Comparison of ENCODE assay signal across 25 cellular contexts in the genomic region with DNA sequence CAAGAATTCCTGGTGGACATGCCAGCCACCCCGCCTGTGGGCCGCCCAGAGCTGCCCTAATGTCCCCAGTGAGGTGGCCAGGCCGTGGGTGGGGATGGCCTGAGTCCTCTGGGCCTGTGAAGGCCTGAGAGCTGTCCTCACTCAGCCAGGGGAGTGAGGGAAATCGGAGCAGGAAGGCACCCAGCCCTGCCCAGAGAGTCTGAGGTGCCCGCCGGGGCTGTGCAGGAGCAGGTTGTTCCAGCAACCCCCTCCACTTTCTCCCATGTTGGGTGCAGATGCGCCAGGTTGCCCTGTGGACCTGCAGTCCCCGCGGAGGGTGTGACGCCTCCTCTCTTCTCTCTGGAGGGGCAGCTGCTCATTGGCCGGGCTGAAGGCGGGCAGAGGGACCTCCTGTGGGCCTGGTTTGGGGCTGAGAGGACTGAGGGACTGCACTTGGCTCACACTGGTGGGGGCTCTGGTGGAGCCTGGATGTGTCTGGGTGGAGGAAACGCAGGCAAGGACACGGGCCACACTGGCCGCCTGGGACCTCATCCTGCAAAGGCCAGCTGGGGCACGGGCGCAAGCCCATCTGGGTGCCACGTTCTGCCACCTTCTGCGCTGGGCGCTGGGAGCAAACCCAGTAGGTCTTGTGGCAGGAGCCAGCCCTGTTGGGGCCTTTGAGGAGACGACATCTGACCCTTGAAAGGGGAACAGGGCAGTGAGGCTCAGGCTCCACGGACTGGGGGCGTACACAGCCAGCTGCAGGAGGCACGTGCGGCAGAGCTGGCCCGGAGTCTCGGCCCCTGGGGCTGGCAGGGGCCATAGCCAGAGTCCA. TPM values are rescaled to one million over a fixed set of nuclear protein-coding genes. Genes with fewer than 3 reads are reported as not detected.
A peak's percentile ranks its signal among the peaks of the same experiment; 100 is the strongest.
DNase-seq lines count a peak whose midpoint lies in the region; ATAC-seq and TF ChIP-seq lines count a peak whose summit lies in the region.
"Had no signal": no experiment of that assay in that cellular context is flagged by ENCODE, and none has a peak within 500 bp of the region (broad histone marks: within the 10 kb centered on the region; RNA-seq: fewer than 3 reads in every experiment).

No MANE protein-coding gene starts in this region.

- H3K27ac ChIP-seq in BLaER1 (no peak overlapping the region), right cardiac atrium (ENCODE audit: low read length) (no peak overlapping the region), osteoblast (ENCODE audit: low read depth, low read length) (no peak overlapping the region)
- H3K27ac ChIP-seq: PC-9 had no signal

- DNase-seq in H7 (peak; percentile 72), right cardiac atrium (peak; percentile 4 to 51 (median 34)), osteoblast (ENCODE audit: insufficient read length, low spot score, missing footprints) (peak; percentile 80), BE2C (no peak)
- DNase-seq in stimulated activated naive CD8-positive, alpha-beta T cell treated with anti-CD3 and anti-CD28 coated beads, Interleukin-15, amount 100 ng/mL, for 72 hours: no peak
- DNase-seq: Calu3; DMS153; DND-41; HFFc6; KG1; MG63; NCI-H1105 treated with DMSO at 0.1 percent for 48 hours; NCI-H1930; NCI-H2107; NCI-H446 treated with DMSO at 0.1 percent for 48 hours; NCI-H526; NCI-H82; NK-92 treated with Interleukin-12 subunit alpha and Interleukin-12 subunit beta, amount 100 ng/mL, for 24 hours; PC-9; SHP77 had no signal

- ATAC-seq in right cardiac atrium (no peak), GM21367 (IDR thresholded peaks at IDR 0.05; ENCODE audit: unreplicated experiment) (no peak)
- ATAC-seq in stimulated activated naive CD8-positive, alpha-beta T cell treated with anti-CD3 and anti-CD28 coated beads, Interleukin-15, amount 100 ng/mL, for 72 hours: no peak

- peaks cover 64% of the 10 kb centered on the region for H3K4me1 ChIP-seq in BLaER1
- peaks cover 2% of the 10 kb centered on the region for H3K4me1 ChIP-seq in right cardiac atrium (ENCODE audit: control insufficient read depth, insufficient read depth, low read length)
- no peaks in the 10 kb centered on the region for H3K4me1 ChIP-seq in osteoblast (ENCODE audit: insufficient read depth, low read length)
- H3K4me1 ChIP-seq in BE2C: no peaks in the 10 kb centered on the region
- H3K4me1 ChIP-seq: HAP-1 had no signal

- H3K4me3 Mint-ChIP-seq in stimulated activated naive CD8-positive, alpha-beta T cell treated with anti-CD3 and anti-CD28 coated beads, Interleukin-15, amount 100 ng/mL, for 72 hours: no peak overlapping the region
- H3K4me3 Mint-ChIP-seq: HFFc6 had no signal

- H3K79me2 ChIP-seq in osteoblast (ENCODE audit: insufficient read depth, low read length): no peaks in the 10 kb centered on the region

- peak overlapping the region; percentile 24; the same call in 1 of the 2 replicates for H3K9ac ChIP-seq in BLaER1

- H3K36me3 ChIP-seq in BLaER1 (no peaks in the 10 kb centered on the region), H7 (replicated peaks; ENCODE audit: control insufficient read depth, insufficient read depth, low read length) (no peaks in the 10 kb centered on the region), osteoblast (ENCODE audit: insufficient read depth, low read length) (no peaks in the 10 kb centered on the region), BE2C (no peaks in the 10 kb centered on the region)
- H3K36me3 ChIP-seq: HAP-1, MG63 had no signal

- WGBS in right cardiac atrium: 84% methylated on average over 27 of the region's 27 CpGs

- no peaks in the 10 kb centered on the region for H3K9me3 Mint-ChIP-seq in stimulated activated naive CD8-positive, alpha-beta T cell treated with anti-CD3 and anti-CD28 coated beads, Interleukin-15, amount 100 ng/mL, for 72 hours
- H3K9me3 Mint-ChIP-seq: HFFc6 had no signal

- no peaks in the 10 kb centered on the region for H4K20me1 ChIP-seq in BLaER1
- no peaks in the 10 kb centered on the region for H4K20me1 ChIP-seq in osteoblast (ENCODE audit: insufficient read depth, low read length)

- H3K27me3 Mint-ChIP-seq in stimulated activated naive CD8-positive, alpha-beta T cell treated with anti-CD3 and anti-CD28 coated beads, Interleukin-15, amount 100 ng/mL, for 72 hours: peaks cover 31% of the 10 kb centered on the region

- TF ChIP-seq CTCF in osteoblast (IDR thresholded peaks at IDR 0.05; ENCODE audit: extremely low read depth, low read depth, low read length) (no peak), BE2C (IDR thresholded peaks at IDR 0.05; ENCODE audit: low read depth, low read length) (no peak)

- H3K9me3 ChIP-seq in BLaER1: no peaks in the 10 kb centered on the region
- no peaks in the 10 kb centered on the region for H3K9me3 ChIP-seq in right cardiac atrium (ENCODE audit: control insufficient read depth, low read length)
- no peaks in the 10 kb centered on the region for H3K9me3 ChIP-seq in osteoblast (ENCODE audit: low read depth, low read length)
- no peaks in the 10 kb centered on the region for H3K9me3 ChIP-seq in BE2C
- H3K9me3 ChIP-seq: HAP-1, MG63 had no signal

- H3K27me3 ChIP-seq in BLaER1 (peaks cover 29% of the 10 kb centered on the region), H7 (ENCODE audit: control insufficient read depth, insufficient read depth, low read length) (no peaks in the 10 kb centered on the region; the same call in 1 of the 2 replicates), right cardiac atrium (ENCODE audit: control insufficient read depth, insufficient read depth) (no peaks in the 10 kb centered on the region), osteoblast (ENCODE audit: insufficient read depth, low read length) (peaks cover 6% of the 10 kb centered on the region), BE2C (no peaks in the 10 kb centered on the region)
- H3K27me3 ChIP-seq: MG63 had no signal

- H3K4me2 ChIP-seq in BLaER1 (peak overlapping the region; percentile 74), osteoblast (ENCODE audit: insufficient read depth, low read length) (no peak overlapping the region)
- H3K4me2 ChIP-seq: PC-9 had no signal

- no peak overlapping the region for H3K4me3 ChIP-seq in BLaER1
- no peak overlapping the region for H3K4me3 ChIP-seq in H7 (ENCODE audit: insufficient read depth, low read depth, low read length)
- H3K4me3 ChIP-seq in right cardiac atrium (ENCODE audit: low read length): no peak overlapping the region
- H3K4me3 ChIP-seq in osteoblast (ENCODE audit: insufficient read depth, low read length): no peak overlapping the region
- no peak overlapping the region for H3K4me3 ChIP-seq in BE2C (ENCODE audit: low read depth, low read length)
- H3K4me3 ChIP-seq: HAP-1, MG63, PC-9 had no signal

- H3K4me1 Mint-ChIP-seq in stimulated activated naive CD8-positive, alpha-beta T cell treated with anti-CD3 and anti-CD28 coated beads, Interleukin-15, amount 100 ng/mL, for 72 hours: peaks cover 6% of the 10 kb centered on the region

- H2AFZ ChIP-seq in osteoblast (ENCODE audit: low read length): no peak overlapping the region
- H2AFZ ChIP-seq: PC-9 had no signal

- H3K27ac Mint-ChIP-seq in stimulated activated naive CD8-positive, alpha-beta T cell treated with anti-CD3 and anti-CD28 coated beads, Interleukin-15, amount 100 ng/mL, for 72 hours: no peak overlapping the region
- H3K27ac Mint-ChIP-seq: HFFc6 had no signal

- intact Hi-C loops in right cardiac atrium (cut with DNase I): no loop called here

RNA-seq across cellular contexts. Expression of gene DOK7, which starts 14.0 kb away (rescaled TPM):
- total RNA-seq in H7 (2014; rRNA removed; shearing (Covaris generic)): 0.22 and 0.73 TPM in 2 replicates
- 10 to 100 TPM; 28.9 to 40.0 (median 34.5) TPM for total RNA-seq in right cardiac atrium
- polyA plus RNA-seq in right cardiac atrium: 36.3 TPM
- total RNA-seq in osteoblast: not detected in 2 replicates
- polyA plus RNA-seq in BE2C (2012; ENCODE audit: insufficient read depth, insufficient read length, low read depth): 0.83 TPM
- total RNA-seq: A673, HFFc6, RPMI7951 had no signal

RNA-seq across cellular contexts. Expression of gene HGFAC, which starts 35.4 kb away (rescaled TPM):
- 0.03 and 1.1 TPM in 2 replicates for total RNA-seq in H7 (2014; rRNA removed; shearing (Covaris generic))
- total RNA-seq in right cardiac atrium (under 1 TPM in 3 of 4 donors, not detected in 1; 0.31 to 0.62 (median 0.31) TPM), osteoblast (not detected in 2 replicates)
- polyA plus RNA-seq in right cardiac atrium: 0.14 TPM
- polyA plus RNA-seq in BE2C (2012; ENCODE audit: insufficient read depth, insufficient read length, low read depth): not detected
- total RNA-seq: Calu3, RPMI7951 had no signal

RNA-seq across cellular contexts. Expression of gene LRPAP1, which starts 55.1 kb away (rescaled TPM):
- total RNA-seq in H7 (2014; rRNA removed; shearing (Covaris generic)): 57.9 and 101 TPM in 2 replicates
- total RNA-seq in right cardiac atrium (100 to 1,000 TPM; 297 to 325 (median 309) TPM), osteoblast (79.3 and 82.9 TPM in 2 replicates)
- polyA plus RNA-seq in right cardiac atrium: 207 TPM
- 74.0 TPM for polyA plus RNA-seq in BE2C (2012; ENCODE audit: insufficient read depth, insufficient read length, low read depth)

Comparison
In these comparisons a context has a peak if more than half of its experiments do, and no peak if none do; other contexts are left out.
1. DNase-seq: peak in H7 (single experiment), right cardiac atrium (3 of 3) and osteoblast (single experiment); none in BE2C (single experiment) and stimulated activated naive CD8-positive, alpha-beta T cell treated with anti-CD3 and anti-CD28 coated beads, Interleukin-15, amount 100 ng/mL, for 72 hours (0 of 2).
2. RNA of gene DOK7, which starts 14.0 kb away (total RNA-seq): 28.9 to 40.0 TPM in right cardiac atrium; 0.22 to 0.73 TPM in H7 and not detected in osteoblast; every median in the first group is over 10 times any median in the second.